Comparison of ENCODE assay signal across 22 cellular contexts in the genomic region with DNA sequence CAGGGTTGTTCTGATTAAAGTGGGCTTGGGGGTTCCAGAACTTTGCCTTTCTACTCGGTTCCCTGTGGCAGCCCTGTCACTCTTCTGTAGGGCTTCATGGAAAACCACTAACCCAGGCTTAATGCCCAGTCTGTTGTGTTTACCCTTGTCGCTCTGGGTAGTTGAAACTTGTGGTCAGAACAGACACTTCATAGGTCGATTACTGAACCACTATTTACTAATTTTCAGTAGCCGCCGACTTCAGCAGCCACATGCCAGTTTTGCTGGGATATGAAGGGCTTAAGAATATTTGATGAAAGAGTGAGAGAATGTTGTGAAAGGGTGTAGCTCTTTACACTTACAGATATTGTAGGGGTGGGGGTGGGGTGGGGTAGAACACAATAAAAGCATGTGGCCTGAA.
DNase-seq lines count a peak whose midpoint lies in the region; ATAC-seq and TF ChIP-seq lines count a peak whose summit lies in the region.
"Had no signal": no experiment of that assay in that cellular context is flagged by ENCODE, and none has a peak within 500 bp of the region (broad histone marks: within the 10 kb centered on the region; RNA-seq: fewer than 3 reads in every experiment).

No MANE protein-coding gene starts in this region.

- no peaks in the 10 kb centered on the region for H3K9me3 ChIP-seq in mesenchymal stem cell (ENCODE audit: control insufficient read depth, low read length)
- H3K9me3 ChIP-seq: heart left ventricle, prostate gland, vagina had no signal

- H3K27ac ChIP-seq in mesenchymal stem cell (ENCODE audit: low read length, poor library complexity, severe bottlenecking) = peak overlapping the region; percentile 94
- H3K27ac ChIP-seq: heart left ventricle, prostate gland, vagina had no signal

- no peak for TF ChIP-seq CTCF in chondrocyte (IDR thresholded peaks at IDR 0.05)
- TF ChIP-seq CTCF in nephron progenitor cell (IDR thresholded peaks at IDR 0.05) = no peak

- no peaks in the 10 kb centered on the region for H3K27me3 ChIP-seq in mesenchymal stem cell (ENCODE audit: control insufficient read depth in 1 of 2, insufficient read depth in 1 of 2, low read length in 2 of 2)
- H3K27me3 ChIP-seq: heart left ventricle, vagina had no signal

- H3K4me3 ChIP-seq in mesenchymal stem cell (ENCODE audit: insufficient read depth in 1 of 2, low read depth in 1 of 2, low read length in 2 of 2) = no peak overlapping the region
- H3K4me3 ChIP-seq: heart left ventricle, prostate gland, vagina had no signal

- DNase-seq in AG08396 (ENCODE audit: low spot score) (peak; percentile 25), MV-4-11 (lab: John Stamatoyannopoulos, UW) (peak; percentile 52), chondrocyte (ENCODE audit: low spot score) (no peak), mesenchymal stem cell (peak; percentile 79), cerebellar cortex (ENCODE audit: low spot score) (no peak), nephron progenitor cell (no peak)
- DNase-seq: activated CD4-positive, alpha-beta memory T cell treated with anti-CD3 and anti-CD28 coated beads for 36 hours; activated gamma-delta T cell treated with Interleukin-2 at 50 U/mL for 16 hours; activated T-cell treated with anti-CD3 and anti-CD28 coated beads for 4 hours; caudate nucleus; CD8-positive, alpha-beta T cell; heart left ventricle; immature natural killer cell; NCI-H1092; NCI-H510A treated with DMSO at 0.1 percent for 48 hours; Right ventricle myocardium superior; T-helper 17 cell had no signal

- peak overlapping the region; percentile 4 for H2BK120ac ChIP-seq in mesenchymal stem cell (ENCODE audit: low read depth, low read length)

- H2BK12ac ChIP-seq in mesenchymal stem cell (ENCODE audit: low read length in 2 of 2) = no peak overlapping the region

- H3K14ac ChIP-seq in mesenchymal stem cell (ENCODE audit: low read length in 2 of 2) = no peak overlapping the region

- H3K27ac Mint-ChIP-seq in chondrocyte (ENCODE audit: unreplicated experiment) = peak overlapping the region; percentile 87
- no peak overlapping the region for H3K27ac Mint-ChIP-seq in nephron progenitor cell
- H3K27ac Mint-ChIP-seq: activated CD4-positive, alpha-beta memory T cell treated with anti-CD3 and anti-CD28 coated beads for 36 hours; CD8-positive, alpha-beta T cell; immature natural killer cell; T-helper 17 cell; WTC11 had no signal

- no peak overlapping the region for H3K4me3 Mint-ChIP-seq in chondrocyte (ENCODE audit: unreplicated experiment)
- H3K4me3 Mint-ChIP-seq in nephron progenitor cell = no peak overlapping the region
- H3K4me3 Mint-ChIP-seq: activated CD4-positive, alpha-beta memory T cell treated with anti-CD3 and anti-CD28 coated beads for 36 hours; CD8-positive, alpha-beta T cell; immature natural killer cell; T-helper 17 cell; WTC11 had no signal

- H3K4me2 ChIP-seq in mesenchymal stem cell (ENCODE audit: low read length, poor library complexity, severe bottlenecking) = no peak overlapping the region

- peaks cover 20% of the 10 kb centered on the region for H3K4me1 ChIP-seq in mesenchymal stem cell (ENCODE audit: control insufficient read depth, insufficient read depth, low read depth, low read length)
- H3K4me1 ChIP-seq: heart left ventricle, prostate gland had no signal

- peak overlapping the region in 1 of 2 experiments; percentile 41 for H3K4ac ChIP-seq in mesenchymal stem cell (ENCODE audit: low read depth in 1 of 2, low read length in 2 of 2)

- H3K27me3 Mint-ChIP-seq in chondrocyte (ENCODE audit: low read depth) (no peaks in the 10 kb centered on the region), nephron progenitor cell (ENCODE audit: low read depth, poor library complexity) (peaks cover 52% of the 10 kb centered on the region)
- H3K27me3 Mint-ChIP-seq: activated CD4-positive, alpha-beta memory T cell treated with anti-CD3 and anti-CD28 coated beads for 36 hours; T-helper 17 cell had no signal

- H3K36me3 Mint-ChIP-seq in chondrocyte (ENCODE audit: low read depth) = no peaks in the 10 kb centered on the region
- peaks cover 8% of the 10 kb centered on the region for H3K36me3 Mint-ChIP-seq in nephron progenitor cell (ENCODE audit: low read depth)
- H3K36me3 Mint-ChIP-seq: activated CD4-positive, alpha-beta memory T cell treated with anti-CD3 and anti-CD28 coated beads for 36 hours; CD8-positive, alpha-beta T cell; immature natural killer cell had no signal

- H4K8ac ChIP-seq in mesenchymal stem cell (ENCODE audit: low read length) = no peak overlapping the region

- H3K9me3 Mint-ChIP-seq in chondrocyte (ENCODE audit: low read depth) (peaks cover 4% of the 10 kb centered on the region), nephron progenitor cell (peaks cover 18% of the 10 kb centered on the region)
- H3K9me3 Mint-ChIP-seq: activated CD4-positive, alpha-beta memory T cell treated with anti-CD3 and anti-CD28 coated beads for 36 hours had no signal

- H2AFZ ChIP-seq in mesenchymal stem cell (ENCODE audit: low read depth, low read length) = no peak overlapping the region

- no peak overlapping the region for H3K18ac ChIP-seq in mesenchymal stem cell (ENCODE audit: low read depth in 1 of 2, low read length in 2 of 2)

- WGBS in mesenchymal stem cell = 46% methylated on average over 4 of the region's 5 CpGs

- no peak overlapping the region for H2BK15ac ChIP-seq in mesenchymal stem cell (ENCODE audit: low read depth, poor library complexity, severe bottlenecking)

- H4K91ac ChIP-seq in mesenchymal stem cell (ENCODE audit: low read length) = no peak overlapping the region

- peak overlapping the region; percentile 60 for H2AK5ac ChIP-seq in mesenchymal stem cell (ENCODE audit: low read length, severe bottlenecking)

- peak overlapping the region; percentile 68 for H3K9ac ChIP-seq in mesenchymal stem cell (ENCODE audit: low read length)

- peaks cover 54% of the 10 kb centered on the region for H3K4me1 Mint-ChIP-seq in chondrocyte (ENCODE audit: low read depth)
- H3K4me1 Mint-ChIP-seq in nephron progenitor cell = peaks cover 30% of the 10 kb centered on the region
- H3K4me1 Mint-ChIP-seq: T-helper 17 cell had no signal

- peak overlapping the region; percentile 87 for H2BK5ac ChIP-seq in mesenchymal stem cell (ENCODE audit: low read depth, low read length, poor library complexity, severe bottlenecking)

- ATAC-seq in HG02870 (IDR thresholded peaks at IDR 0.05; ENCODE audit: unreplicated experiment) = no peak
- ATAC-seq in GM21737 (IDR thresholded peaks at IDR 0.05; ENCODE audit: unreplicated experiment) = no peak
- ATAC-seq: CD8-positive, alpha-beta T cell; T-helper 17 cell had no signal

- no peak overlapping the region for H3K23ac ChIP-seq in mesenchymal stem cell (ENCODE audit: low read length in 2 of 2)

- no peaks in the 10 kb centered on the region for H3K79me1 ChIP-seq in mesenchymal stem cell (replicated peaks; ENCODE audit: low read length, poor library complexity, severe bottlenecking)

- H3K36me3 ChIP-seq in mesenchymal stem cell (ENCODE audit: control insufficient read depth in 1 of 2, insufficient read depth in 2 of 2, low read depth in 1 of 2, low read length in 2 of 2) = no peaks in the 10 kb centered on the region
- H3K36me3 ChIP-seq: heart left ventricle, prostate gland, vagina had no signal

Comparison
In these comparisons a context has a peak if more than half of its experiments do, and no peak if none do; other contexts are left out.
1. DNase-seq: peak in AG08396 (single experiment), MV-4-11 (single experiment) and mesenchymal stem cell (single experiment); none in chondrocyte (single experiment), cerebellar cortex (single experiment) and nephron progenitor cell (single experiment).